Comparison of ENCODE assay signal across 21 cellular contexts in the genomic region with DNA sequence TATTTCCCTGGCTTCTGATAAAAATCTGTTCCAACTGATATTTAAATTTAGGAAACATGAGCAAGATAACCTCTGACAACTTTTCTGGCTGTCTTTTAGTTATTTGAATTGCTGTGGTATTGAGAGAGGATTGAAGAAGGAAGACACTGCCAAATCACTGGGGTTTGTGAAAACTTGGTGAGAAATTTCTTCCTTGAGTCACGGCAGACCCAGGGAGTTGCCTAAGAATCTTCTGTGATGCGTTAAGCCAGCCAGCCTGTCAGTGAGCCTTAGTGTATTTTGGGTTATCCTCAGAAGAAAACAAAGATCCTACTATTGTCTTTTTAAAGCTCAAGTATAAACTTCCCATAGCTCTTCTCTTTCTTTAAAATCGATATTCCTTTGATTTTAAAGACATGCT. TPM values are rescaled to one million over a fixed set of nuclear protein-coding genes. Genes with fewer than 3 reads are reported as not detected.
"Had no signal": no experiment of that assay in that cellular context is flagged by ENCODE, and none has a peak within 500 bp of the region (broad histone marks: within the 10 kb centered on the region; RNA-seq: fewer than 3 reads in every experiment).

No MANE protein-coding gene starts in this region.

- H3K27me3 ChIP-seq: esophagus muscularis mucosa, gastroesophageal sphincter, heart right ventricle, right lobe of liver, stomach, testis, upper lobe of left lung had no signal

- H3K9me3 ChIP-seq: esophagus muscularis mucosa, gastroesophageal sphincter, heart right ventricle, right lobe of liver, stomach, testis, upper lobe of left lung had no signal

- ATAC-seq: activated CD4-positive, alpha-beta T cell treated with anti-CD3 and anti-CD28 coated beads for 36 hours; activated T-helper 17 cell treated with anti-CD3 and anti-CD28 coated beads, Interleukin-2, amount 50 U/mL, for 72 hours; gastroesophageal sphincter; heart right ventricle; left ventricle myocardium superior; naive thymus-derived CD8-positive, alpha-beta T cell; right lobe of liver; WTC11 had no signal

- H3K27ac ChIP-seq: esophagus muscularis mucosa, gastroesophageal sphincter, heart right ventricle, right lobe of liver, stomach, testis, upper lobe of left lung had no signal

- H3K36me3 ChIP-seq: esophagus muscularis mucosa, gastroesophageal sphincter, heart right ventricle, right lobe of liver, stomach, upper lobe of left lung had no signal

- DNase-seq: activated CD4-positive, alpha-beta memory T cell treated with anti-CD3 and anti-CD28 coated beads for 36 hours; activated CD4-positive, alpha-beta T cell treated with anti-CD3 and anti-CD28 coated beads for 36 hours; activated naive CD4-positive, alpha-beta T cell treated with anti-CD3 and anti-CD28 coated beads for 36 hours; activated T-cell treated with anti-CD3 and anti-CD28 coated beads, Interleukin-2, amount 50 U/mL, for 1 hour; cerebellar nuclear complex; effector CD8-positive, alpha-beta T cell; heart right ventricle; left ventricle myocardium superior; naive thymus-derived CD8-positive, alpha-beta T cell; right lobe of liver; small intestine; stimulated activated CD4-positive, alpha-beta T cell treated with anti-CD3 and anti-CD28 coated beads, Interleukin-15, amount 100 ng/mL, for 24 hours; stimulated activated CD4-positive, alpha-beta T cell treated with anti-CD3 and anti-CD28 coated beads, Interleukin-4, amount 100 ng/mL, for 1 hour; stomach; testis; upper lobe of left lung had no signal

- H3K4me3 ChIP-seq: esophagus muscularis mucosa, gastroesophageal sphincter, heart right ventricle, right lobe of liver, stomach, testis, upper lobe of left lung had no signal

- H3K4me1 ChIP-seq: esophagus muscularis mucosa, gastroesophageal sphincter, heart right ventricle, right lobe of liver, stomach, testis, upper lobe of left lung had no signal

RNA-seq across cellular contexts. Expression of gene DOK6, which starts 17.5 kb away (rescaled TPM):
- total RNA-seq: activated CD4-positive, alpha-beta memory T cell treated with anti-CD3 and anti-CD28 coated beads for 36 hours; activated CD4-positive, alpha-beta T cell treated with anti-CD3 and anti-CD28 coated beads for 36 hours; activated naive CD4-positive, alpha-beta T cell treated with anti-CD3 and anti-CD28 coated beads for 36 hours; activated T-helper 17 cell treated with anti-CD3 and anti-CD28 coated beads, Interleukin-2, amount 50 U/mL, for 72 hours; bronchial epithelial cell; naive thymus-derived CD8-positive, alpha-beta T cell had no signal
